Comparison of ENCODE assay signal across 1 cellular context in genomic region chr9:121200346-121200745, GRCh38.
TF ChIP-seq lines count a peak whose summit lies in the region.

No MANE protein-coding gene starts in this region.

TF ChIP-seq in H1, 55 proteins besides CTCF, POLR2A, EP300 and RAD21:
- TF ChIP-seq CHD1 (IDR thresholded peaks at IDR 0.05; ENCODE audit: low read depth, low read length) (no peak), SRF (IDR thresholded peaks at IDR 0.05; ENCODE audit: low read depth, low read length) (no peak), GABPA (IDR thresholded peaks at IDR 0.05; ENCODE audit: borderline replicate concordance, insufficient read depth, low read length) (no peak), SIX5 (IDR thresholded peaks at IDR 0.05; ENCODE audit: low read depth, low read length) (no peak), ATF2 (IDR thresholded peaks at IDR 0.05; ENCODE audit: low read length) (no peak), EZH2 (IDR thresholded peaks at IDR 0.05; ENCODE audit: low read depth, low read length, severe bottlenecking) (no peak), TEAD4 (IDR thresholded peaks at IDR 0.05; ENCODE audit: low read depth, low read length) (no peak), BRCA1 (IDR thresholded peaks at IDR 0.05; ENCODE audit: low read depth, low read length) (no peak), SP1 (IDR thresholded peaks at IDR 0.05; ENCODE audit: low read depth, low read length) (no peak), GTF2F1 (IDR thresholded peaks at IDR 0.05; ENCODE audit: borderline replicate concordance, low read depth, low read length) (no peak), PHF8 (conservative IDR thresholded peaks at IDR 0.05; ENCODE audit: low read depth, low read length) (no peak), KDM4A (IDR thresholded peaks at IDR 0.05; ENCODE audit: low read depth, low read length, severe bottlenecking) (no peak)
- TF ChIP-seq, protein P1, sequence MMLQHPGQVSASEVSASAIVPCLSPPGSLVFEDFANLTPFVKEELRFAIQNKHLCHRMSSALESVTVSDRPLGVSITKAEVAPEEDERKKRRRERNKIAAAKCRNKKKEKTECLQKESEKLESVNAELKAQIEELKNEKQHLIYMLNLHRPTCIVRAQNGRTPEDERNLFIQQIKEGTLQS (IDR thresholded peaks at IDR 0.05; ENCODE audit: insufficient read depth, low read depth, low read length) = no peak
- TF ChIP-seq, protein P2, sequence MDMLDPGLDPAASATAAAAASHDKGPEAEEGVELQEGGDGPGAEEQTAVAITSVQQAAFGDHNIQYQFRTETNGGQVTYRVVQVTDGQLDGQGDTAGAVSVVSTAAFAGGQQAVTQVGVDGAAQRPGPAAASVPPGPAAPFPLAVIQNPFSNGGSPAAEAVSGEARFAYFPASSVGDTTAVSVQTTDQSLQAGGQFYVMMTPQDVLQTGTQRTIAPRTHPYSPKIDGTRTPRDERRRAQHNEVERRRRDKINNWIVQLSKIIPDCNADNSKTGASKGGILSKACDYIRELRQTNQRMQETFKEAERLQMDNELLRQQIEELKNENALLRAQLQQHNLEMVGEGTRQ (IDR thresholded peaks at IDR 0.05; ENCODE audit: low read length) = no peak
